Comparison of ENCODE assay signal across 9 cellular contexts in genomic region chr11:34154059-34154875, GRCh38. TPM values are rescaled to one million over a fixed set of nuclear protein-coding genes. Genes with fewer than 3 reads are reported as not detected.
DNase-seq lines count a peak whose midpoint lies in the region; ATAC-seq and TF ChIP-seq lines count a peak whose summit lies in the region.
"Had no signal": no experiment of that assay in that cellular context is flagged by ENCODE, and none has a peak within 500 bp of the region (broad histone marks: within the 10 kb centered on the region; RNA-seq: fewer than 3 reads in every experiment).

No MANE protein-coding gene starts in this region.

- no peaks in the 10 kb centered on the region; the same call in 2 of the 3 replicates for H3K9me3 Mint-ChIP-seq in GM23338

- H3K27ac ChIP-seq in OCI-LY7 (ENCODE audit: low read depth, low read length, poor library complexity, severe bottlenecking) (peak overlapping the region; percentile 34), sigmoid colon (peak overlapping the region; percentile 69 to 78 (median 77)), MM.1S (ENCODE audit: low read length) (no peak overlapping the region), GM23338 (ENCODE audit: low read depth) (no peak overlapping the region)

- peaks cover 16% of the 10 kb centered on the region for H3K36me3 Mint-ChIP-seq in GM23338 (ENCODE audit: low read depth)

- CTCF ChIA-PET in OCI-LY7 (lab: Charles Lee; ENCODE audit: unreplicated experiment) = interaction anchor here (0.5 to 0.6 kb wide), 2 partner anchors 13 to 18 kb away, joined by 3 to 4 read pairs; no protein-coding TSS in a partner anchor

- peak; percentile 62 for DNase-seq in OCI-LY7 (ENCODE audit: low spot score)
- no peak for DNase-seq in sigmoid colon
- DNase-seq in NCI-H69 (lab: John Stamatoyannopoulos, UW) = no peak
- DNase-seq in MM.1S = no peak
- DNase-seq in Right ventricle myocardium superior = no peak
- no peak for DNase-seq in GM23338 (ENCODE audit: low spot score)
- DNase-seq: NCI-H226 had no signal

- H3F3A ChIP-seq in MM.1S (ENCODE audit: insufficient read depth, low read length) (no peaks in the 10 kb centered on the region), GM23338 (replicated peaks; ENCODE audit: low read depth) (no peaks in the 10 kb centered on the region)

- H3K4me2 ChIP-seq in OCI-LY7 (ENCODE audit: low read length) = peak overlapping the region; percentile 39
- H3K4me2 ChIP-seq in MM.1S (ENCODE audit: low read depth, low read length) = no peak overlapping the region
- no peak overlapping the region for H3K4me2 ChIP-seq in GM23338

- intact Hi-C loops in OCI-LY7 (cut with micrococcal nuclease; ENCODE audit: unreplicated experiment) = no loop called here
- intact Hi-C loops in sigmoid colon (cut with DNase I) = no loop called here
- intact Hi-C loops in Right ventricle myocardium superior (cut with DNase I) = no loop called here

- H3K4me1 ChIP-seq in OCI-LY7 (ENCODE audit: insufficient read depth, low read length, poor library complexity, severe bottlenecking) (peaks cover 25% of the 10 kb centered on the region), sigmoid colon (peaks cover 0 to 29% (median 25%) of the 10 kb centered on the region in 4 donors), MM.1S (ENCODE audit: low read length) (no peaks in the 10 kb centered on the region), GM23338 (ENCODE audit: insufficient read depth) (no peaks in the 10 kb centered on the region)

- H3K9ac ChIP-seq in MM.1S (ENCODE audit: low read length) = no peak overlapping the region

- H3K4me3 ChIP-seq in OCI-LY7 (ENCODE audit: low read depth, low read length, poor library complexity, severe bottlenecking) (no peak overlapping the region), sigmoid colon (no peak overlapping the region), MM.1S (ENCODE audit: low read length) (no peak overlapping the region), GM23338 (no peak overlapping the region)

- no peak for TF ChIP-seq EP300 in sigmoid colon (IDR thresholded peaks at IDR 0.05)

- H2AFZ ChIP-seq in OCI-LY7 (ENCODE audit: low read length) (no peak overlapping the region), MM.1S (ENCODE audit: low read length) (no peak overlapping the region), GM23338 (no peak overlapping the region)

- H3K9me2 ChIP-seq in OCI-LY7 (ENCODE audit: insufficient read depth, low read length) = no peaks in the 10 kb centered on the region
- no peaks in the 10 kb centered on the region for H3K9me2 ChIP-seq in MM.1S (replicated peaks; ENCODE audit: insufficient read depth, low read length)
- H3K9me2 ChIP-seq in GM23338 (ENCODE audit: insufficient read depth) = no peaks in the 10 kb centered on the region

- no peak for TF ChIP-seq CTCF in OCI-LY7 (conservative IDR thresholded peaks at IDR 0.05; ENCODE audit: low read length)
- TF ChIP-seq CTCF in sigmoid colon (IDR thresholded peaks at IDR 0.05) = no peak
- no peak for TF ChIP-seq CTCF in MM.1S (IDR thresholded peaks at IDR 0.05; ENCODE audit: low read length)
- TF ChIP-seq CTCF in GM23338 (conservative IDR thresholded peaks at IDR 0.05; ENCODE audit: low read depth in 2 of 2) = no peak

- H3K79me2 ChIP-seq in OCI-LY7 (ENCODE audit: insufficient read depth, low read depth, low read length) = no peaks in the 10 kb centered on the region
- H3K79me2 ChIP-seq in MM.1S (ENCODE audit: low read length) = no peaks in the 10 kb centered on the region
- no peaks in the 10 kb centered on the region for H3K79me2 ChIP-seq in GM23338 (replicated peaks; ENCODE audit: insufficient read depth)

- H4K20me1 ChIP-seq in OCI-LY7 (ENCODE audit: insufficient read depth, low read length) = no peaks in the 10 kb centered on the region
- H4K20me1 ChIP-seq in MM.1S (ENCODE audit: insufficient read depth, low read length) = no peaks in the 10 kb centered on the region
- no peaks in the 10 kb centered on the region; the same call in 1 of the 2 replicates for H4K20me1 ChIP-seq in GM23338 (replicated peaks; ENCODE audit: insufficient read depth)

- no TSS peak for BruUV-seq in OCI-LY7 (replicated peaks; lab: Mats Ljungman, UMichigan)

- H3K36me3 ChIP-seq in OCI-LY7 (ENCODE audit: insufficient read depth, low read length) = peaks cover 55% of the 10 kb centered on the region
- peaks cover 0 to 37% (median 2%) of the 10 kb centered on the region in 4 donors for H3K36me3 ChIP-seq in sigmoid colon
- no peaks in the 10 kb centered on the region for H3K36me3 ChIP-seq in MM.1S (replicated peaks; ENCODE audit: insufficient read depth, low read length)
- no peaks in the 10 kb centered on the region; the same call in none of the 2 replicates for H3K36me3 ChIP-seq in GM23338 (ENCODE audit: insufficient read depth)

- H3K27ac Mint-ChIP-seq in GM23338 = no peak overlapping the region

- no peak for TF ChIP-seq POLR2A in sigmoid colon (IDR thresholded peaks at IDR 0.05)

- WGBS in sigmoid colon, 2 donors = 67 to 87% methylated on average over 16 of the region's 16 CpGs

- peaks cover 17% of the 10 kb centered on the region for H3K27me3 Mint-ChIP-seq in GM23338 (ENCODE audit: insufficient read depth, low read depth, poor library complexity)

- ATAC-seq in GM18909 (IDR thresholded peaks at IDR 0.05; ENCODE audit: poor library complexity, unreplicated experiment) (peak; percentile 71), HG02763 (IDR thresholded peaks at IDR 0.05; ENCODE audit: unreplicated experiment) (peak; percentile 66), Right ventricle myocardium superior (ENCODE audit: poor library complexity) (no peak), GM23338 (no peak)

- H3K4me1 Mint-ChIP-seq in GM23338 = no peaks in the 10 kb centered on the region

- H3K27me3 ChIP-seq in sigmoid colon = no peaks in the 10 kb centered on the region
- H3K27me3 ChIP-seq in MM.1S (replicated peaks; ENCODE audit: insufficient read depth, low read length) = no peaks in the 10 kb centered on the region
- no peaks in the 10 kb centered on the region for H3K27me3 ChIP-seq in GM23338 (ENCODE audit: insufficient read depth)

- H3K4me3 Mint-ChIP-seq in GM23338 = no peak overlapping the region

- H3K9me3 ChIP-seq in OCI-LY7 (ENCODE audit: low read length) (no peaks in the 10 kb centered on the region), sigmoid colon (no peaks in the 10 kb centered on the region), MM.1S (replicated peaks; ENCODE audit: insufficient read depth, low read length) (no peaks in the 10 kb centered on the region)

- POLR2A ChIA-PET in OCI-LY7 (lab: Charles Lee) = no interaction called here

TF ChIP-seq in GM23338, 12 proteins besides CTCF, POLR2A, EP300 and RAD21:
- TF ChIP-seq NANOG (IDR thresholded peaks at IDR 0.05; ENCODE audit: borderline replicate concordance) (no peak), ZNF114 (CRISPR knock-in tag; IDR thresholded peaks at IDR 0.05) (no peak), CREB1 (CRISPR knock-in tag; IDR thresholded peaks at IDR 0.05; ENCODE audit: low read depth) (no peak), POLR2AphosphoS5 (IDR thresholded peaks at IDR 0.05; ENCODE audit: low read depth) (no peak), JUNB (IDR thresholded peaks at IDR 0.05; ENCODE audit: unreplicated experiment) (no peak), STAT1 (IDR thresholded peaks at IDR 0.05; ENCODE audit: unreplicated experiment) (no peak), ZNF331 (CRISPR knock-in tag; IDR thresholded peaks at IDR 0.05; ENCODE audit: low read depth) (no peak), EZH2phosphoT487 (IDR thresholded peaks at IDR 0.05; ENCODE audit: unreplicated experiment) (no peak), REST (IDR thresholded peaks at IDR 0.05; ENCODE audit: unreplicated experiment) (no peak)

RNA-seq across cellular contexts. Expression of gene NAT10, which starts 48.8 kb away (rescaled TPM):
- 62.5 and 64.9 TPM in 2 replicates for total RNA-seq in OCI-LY7 (2014; rRNA removed; shearing (Covaris generic))
- total RNA-seq in OCI-LY7 (2022) = 94.2 and 120 TPM in 2 replicates
- total RNA-seq in sigmoid colon = 10 to 100 TPM; 13.2 to 28.0 (median 19.4) TPM
- polyA plus RNA-seq in sigmoid colon = 10 to 100 TPM in 1 of 3 donors, 1 to 10 TPM in 2; 5.3 to 35.4 (median 7.2) TPM
- 20.9 TPM for total RNA-seq in Right ventricle myocardium superior
- 55.5 and 58.8 TPM in 2 replicates for total RNA-seq in GM23338 (2014; rRNA removed; shearing (Covaris generic))
- polyA plus RNA-seq in GM23338 (2016; fragmentation: Nextera tagmentation; extraction: Ambion mirVana) = 44.1 and 47.6 TPM in 2 replicates

Comparison
In these comparisons a context has a peak if more than half of its experiments do, and no peak if none do; other contexts are left out.
1. ATAC-seq: peak in GM18909 (single experiment) and HG02763 (single experiment); none in Right ventricle myocardium superior (single experiment) and GM23338 (single experiment).
2. H3K27ac ChIP-seq: peak in OCI-LY7 (single experiment) and sigmoid colon (4 of 4); none in MM.1S (single experiment) and GM23338 (single experiment).